ENCODE assay signal across 15 cellular contexts in genomic region chr18:44107187-44107586, GRCh38.
"Had no signal": no experiment of that assay in that cellular context is flagged by ENCODE, and none has a peak within 500 bp of the region (broad histone marks: within the 10 kb centered on the region; RNA-seq: fewer than 3 reads in every experiment).

No MANE protein-coding gene starts in this region.

- H3K27ac ChIP-seq: gastroesophageal sphincter, heart right ventricle, prostate gland, skin epidermis, thyroid gland had no signal

- H3K4me3 ChIP-seq: gastroesophageal sphincter, heart right ventricle, prostate gland, skin epidermis, thyroid gland had no signal

- DNase-seq: activated CD4-positive, alpha-beta T cell treated with anti-CD3 and anti-CD28 coated beads, Interleukin-2, amount 50 U/mL, for 4 hours; activated effector memory CD4-positive, alpha-beta T cell treated with anti-CD3 and anti-CD28 coated beads, Interleukin-2, amount 50 U/mL, for 16 hours; activated T-cell treated with anti-CD3 and anti-CD28 coated beads, Interleukin-2, amount 50 U/mL, for 72 hours; dermis blood vessel endothelial cell; effector memory CD4-positive, alpha-beta T cell; heart right ventricle; right cardiac atrium; stimulated activated CD4-positive, alpha-beta T cell treated with anti-CD3 and anti-CD28 coated beads, Interleukin-2, amount 100 ng/mL, for 48 hours; T-helper 17 cell; thyroid gland had no signal

- H3K4me1 Mint-ChIP-seq: activated naive CD4-positive, alpha-beta T cell treated with anti-CD3 and anti-CD28 coated beads, Interleukin-2, amount 50 U/mL, for 24 hours; T-helper 17 cell had no signal

- H3K9me3 ChIP-seq: gastroesophageal sphincter, heart right ventricle, prostate gland, thyroid gland had no signal

- H3K27ac Mint-ChIP-seq: activated naive CD4-positive, alpha-beta T cell treated with anti-CD3 and anti-CD28 coated beads, Interleukin-2, amount 50 U/mL, for 24 hours; activated T-cell treated with anti-CD3 and anti-CD28 coated beads, Interleukin-2, amount 50 U/mL, for 72 hours; T-helper 17 cell had no signal

- H3K27me3 ChIP-seq: gastroesophageal sphincter, heart right ventricle, thyroid gland had no signal

- H3K36me3 ChIP-seq: gastroesophageal sphincter, heart right ventricle, prostate gland, thyroid gland had no signal

- H3K4me1 ChIP-seq: gastroesophageal sphincter, heart right ventricle, prostate gland, thyroid gland had no signal

- H3K27me3 Mint-ChIP-seq: activated naive CD4-positive, alpha-beta T cell treated with anti-CD3 and anti-CD28 coated beads, Interleukin-2, amount 50 U/mL, for 24 hours; T-helper 17 cell had no signal

- ATAC-seq: activated T-cell treated with anti-CD3 and anti-CD28 coated beads, Interleukin-2, amount 50 U/mL, for 72 hours; gastroesophageal sphincter; heart right ventricle; left lobe of liver; right cardiac atrium; T-helper 17 cell had no signal

- H3K4me3 Mint-ChIP-seq: activated naive CD4-positive, alpha-beta T cell treated with anti-CD3 and anti-CD28 coated beads, Interleukin-2, amount 50 U/mL, for 24 hours; activated T-cell treated with anti-CD3 and anti-CD28 coated beads, Interleukin-2, amount 50 U/mL, for 72 hours; T-helper 17 cell had no signal
